ENCODE assay signal across 7 cellular contexts in genomic region chr16:30446203-30446595, GRCh38. TPM values are rescaled to one million over a fixed set of nuclear protein-coding genes. Genes with fewer than 3 reads are reported as not detected.
DNase-seq lines count a peak whose midpoint lies in the region; ATAC-seq, FAIRE-seq and TF ChIP-seq lines count a peak whose summit lies in the region.

No MANE protein-coding gene starts in this region.

- peak overlapping the region; percentile 81 for H3K9ac ChIP-seq in iPS-18a (ENCODE audit: low read length)

- peak overlapping the region; percentile 87 for H3K4me3 ChIP-seq in iPS-18a (ENCODE audit: low read length)

- H3K4me1 Mint-ChIP-seq in HFFc6 (ENCODE audit: low read depth), result peaks cover 23% of the 10 kb centered on the region
- H3K4me1 Mint-ChIP-seq in activated CD8-positive, alpha-beta T cell treated with anti-CD3 and anti-CD28 coated beads, Interleukin-2, amount 10 ng/mL, durations not matched to agents 7 days and 5 days (ENCODE audit: low read depth), result peaks cover 57% of the 10 kb centered on the region
- H3K4me1 Mint-ChIP-seq in stimulated activated memory B cell treated with anti-CD40 and anti-IgM and Interleukin-4, amounts not matched to agents 10 μg/mL and 1 μg/mL and 100 μg/mL, for 72 hours, result peaks cover 45% of the 10 kb centered on the region

- no peaks in the 10 kb centered on the region for H3K27me3 ChIP-seq in iPS-18a (ENCODE audit: control insufficient read depth, insufficient read depth, low read length)

- H3K27ac Mint-ChIP-seq in HFFc6, result peak overlapping the region; percentile 96
- H3K27ac Mint-ChIP-seq in activated CD8-positive, alpha-beta T cell treated with anti-CD3 and anti-CD28 coated beads, Interleukin-2, amount 10 ng/mL, durations not matched to agents 7 days and 5 days, result peak overlapping the region; percentile 94
- H3K27ac Mint-ChIP-seq in stimulated activated memory B cell treated with anti-CD40 and anti-IgM and Interleukin-4, amounts not matched to agents 10 μg/mL and 1 μg/mL and 100 μg/mL, for 72 hours, result peak overlapping the region; percentile 87

- TF ChIP-seq CTCF in HFFc6 (IDR thresholded peaks at IDR 0.05), result no peak

- no peak for FAIRE-seq in GM12892 (lab: Jason Lieb, UNC)

- ATAC-seq in activated CD8-positive, alpha-beta T cell treated with anti-CD3 and anti-CD28 coated beads, Interleukin-2, amount 10 ng/mL, durations not matched to agents 7 days and 5 days, result no peak
- ATAC-seq in stimulated activated memory B cell treated with anti-CD40 and anti-IgM and Interleukin-4, amounts not matched to agents 10 μg/mL and 1 μg/mL and 100 μg/mL, for 72 hours, result no peak
- ATAC-seq in GM21360 (IDR thresholded peaks at IDR 0.05; ENCODE audit: unreplicated experiment), result no peak

- H3K27ac ChIP-seq in iPS-18a (ENCODE audit: low read length), result no peak overlapping the region

- H3K36me3 Mint-ChIP-seq in HFFc6 (ENCODE audit: low read depth), result peaks cover 27% of the 10 kb centered on the region
- peaks cover 27% of the 10 kb centered on the region for H3K36me3 Mint-ChIP-seq in activated CD8-positive, alpha-beta T cell treated with anti-CD3 and anti-CD28 coated beads, Interleukin-2, amount 10 ng/mL, durations not matched to agents 7 days and 5 days (ENCODE audit: low read depth)
- peaks cover 38% of the 10 kb centered on the region for H3K36me3 Mint-ChIP-seq in stimulated activated memory B cell treated with anti-CD40 and anti-IgM and Interleukin-4, amounts not matched to agents 10 μg/mL and 1 μg/mL and 100 μg/mL, for 72 hours

- POLR2A ChIA-PET in activated CD8-positive, alpha-beta T cell treated with anti-CD3 and anti-CD28 coated beads, Interleukin-2, amount 10 ng/mL, durations not matched to agents 7 days and 5 days (lab: Charles Lee), result interaction anchor here (0.6 to 3.8 kb wide), 6 partner anchors 12 to 100 kb away, joined by 3 to 18 read pairs (median 8); partner anchors contain the start of genes DCTPP1 and ITGAL

- peaks cover 4% of the 10 kb centered on the region for H3K9me3 Mint-ChIP-seq in HFFc6
- H3K9me3 Mint-ChIP-seq in activated CD8-positive, alpha-beta T cell treated with anti-CD3 and anti-CD28 coated beads, Interleukin-2, amount 10 ng/mL, durations not matched to agents 7 days and 5 days (ENCODE audit: insufficient read depth), result no peaks in the 10 kb centered on the region
- H3K9me3 Mint-ChIP-seq in stimulated activated memory B cell treated with anti-CD40 and anti-IgM and Interleukin-4, amounts not matched to agents 10 μg/mL and 1 μg/mL and 100 μg/mL, for 72 hours, result peaks cover 3% of the 10 kb centered on the region

- CTCF ChIA-PET in activated CD8-positive, alpha-beta T cell treated with anti-CD3 and anti-CD28 coated beads, Interleukin-2, amount 10 ng/mL, durations not matched to agents 7 days and 5 days (lab: Charles Lee), result interaction anchor here (1.0 to 8.3 kb wide), 4 partner anchors 11 to 170 kb away, joined by 4 to 139 read pairs (median 29); partner anchors contain the start of genes DCTPP1 and ITGAL

- H3K36me3 ChIP-seq in iPS-18a (ENCODE audit: control insufficient read depth, low read depth, low read length), result peaks cover 5% of the 10 kb centered on the region

- no peak for TF ChIP-seq POLR2A in GM12892 (IDR thresholded peaks at IDR 0.05; ENCODE audit: low read depth, low read length)

- H3K9me3 ChIP-seq in iPS-18a (ENCODE audit: control insufficient read depth, low read depth, low read length), result no peaks in the 10 kb centered on the region

- no peaks in the 10 kb centered on the region; the same call in none of the 2 replicates for H3K27me3 Mint-ChIP-seq in HFFc6 (ENCODE audit: insufficient read depth)
- no peaks in the 10 kb centered on the region for H3K27me3 Mint-ChIP-seq in activated CD8-positive, alpha-beta T cell treated with anti-CD3 and anti-CD28 coated beads, Interleukin-2, amount 10 ng/mL, durations not matched to agents 7 days and 5 days (ENCODE audit: low read depth)
- H3K27me3 Mint-ChIP-seq in stimulated activated memory B cell treated with anti-CD40 and anti-IgM and Interleukin-4, amounts not matched to agents 10 μg/mL and 1 μg/mL and 100 μg/mL, for 72 hours, result no peaks in the 10 kb centered on the region

- DNase-seq in HFFc6, result no peak
- no peak for DNase-seq in activated CD8-positive, alpha-beta T cell treated with anti-CD3 and anti-CD28 coated beads, Interleukin-2, amount 10 ng/mL, durations not matched to agents 7 days and 5 days
- DNase-seq in GM12892 (ENCODE audit: insufficient read length), result no peak
- DNase-seq in ecto neural progenitor cell (ENCODE audit: low spot score), result no peak

- H3K4me1 ChIP-seq in iPS-18a (ENCODE audit: control insufficient read depth, low read depth, low read length), result peaks cover 10% of the 10 kb centered on the region

- peak overlapping the region; percentile 89 for H3K4me3 Mint-ChIP-seq in HFFc6
- peak overlapping the region; percentile 90 for H3K4me3 Mint-ChIP-seq in activated CD8-positive, alpha-beta T cell treated with anti-CD3 and anti-CD28 coated beads, Interleukin-2, amount 10 ng/mL, durations not matched to agents 7 days and 5 days
- peak overlapping the region; percentile 90 for H3K4me3 Mint-ChIP-seq in stimulated activated memory B cell treated with anti-CD40 and anti-IgM and Interleukin-4, amounts not matched to agents 10 μg/mL and 1 μg/mL and 100 μg/mL, for 72 hours

RNA-seq across cellular contexts. Expression of gene SEPHS2, which starts 0.5 kb away (rescaled TPM):
- total RNA-seq in HFFc6 (2021; fragmentation: NEBNext Ultra II Directional; extraction: Animal tissue kit (Norgen Biotek cat#: 25700)), result 10 to 100 TPM; 29.7 to 36.7 (median 31.1) TPM
- total RNA-seq in activated CD8-positive, alpha-beta T cell treated with anti-CD3 and anti-CD28 coated beads, Interleukin-2, amount 10 ng/mL, durations not matched to agents 7 days and 5 days, result 10 to 100 TPM; 64.6 to 68.7 TPM
- polyA plus RNA-seq in GM12892 (2012; ENCODE audit: missing spikeins), result 44.8 TPM

RNA-seq across cellular contexts. Expression of gene DCTPP1, which starts 16.4 kb away (rescaled TPM):
- 10 to 100 TPM; 24.9 to 37.9 (median 28.5) TPM for total RNA-seq in HFFc6 (2021; fragmentation: NEBNext Ultra II Directional; extraction: Animal tissue kit (Norgen Biotek cat#: 25700))
- 10 to 100 TPM; 87.3 to 92.8 TPM for total RNA-seq in activated CD8-positive, alpha-beta T cell treated with anti-CD3 and anti-CD28 coated beads, Interleukin-2, amount 10 ng/mL, durations not matched to agents 7 days and 5 days
- polyA plus RNA-seq in GM12892 (2012; ENCODE audit: missing spikeins), result 96.4 TPM

RNA-seq across cellular contexts. Expression of gene ITGAL, which starts 26.3 kb away (rescaled TPM):
- total RNA-seq in HFFc6 (2021; fragmentation: NEBNext Ultra II Directional; extraction: Animal tissue kit (Norgen Biotek cat#: 25700)), result not detected
- total RNA-seq in activated CD8-positive, alpha-beta T cell treated with anti-CD3 and anti-CD28 coated beads, Interleukin-2, amount 10 ng/mL, durations not matched to agents 7 days and 5 days, result 100 to 1,000 TPM; 458 to 471 TPM
- 47.8 TPM for polyA plus RNA-seq in GM12892 (2012; ENCODE audit: missing spikeins)

RNA-seq across cellular contexts. Expression of gene ZNF771, which starts 38.8 kb away (rescaled TPM):
- total RNA-seq in HFFc6 (2021; fragmentation: NEBNext Ultra II Directional; extraction: Animal tissue kit (Norgen Biotek cat#: 25700)), result 10 to 100 TPM; 15.8 to 19.1 (median 16.8) TPM
- 1 to 10 TPM; 3.3 to 3.9 TPM for total RNA-seq in activated CD8-positive, alpha-beta T cell treated with anti-CD3 and anti-CD28 coated beads, Interleukin-2, amount 10 ng/mL, durations not matched to agents 7 days and 5 days
- 1.3 TPM for polyA plus RNA-seq in GM12892 (2012; ENCODE audit: missing spikeins)

RNA-seq across cellular contexts. Expression of gene ZNF48, which starts 51.0 kb away (rescaled TPM):
- total RNA-seq in HFFc6 (2021; fragmentation: NEBNext Ultra II Directional; extraction: Animal tissue kit (Norgen Biotek cat#: 25700)), result 1 to 10 TPM; 5.3 to 7.9 (median 6.1) TPM
- 10 to 100 TPM; 13.5 to 13.8 TPM for total RNA-seq in activated CD8-positive, alpha-beta T cell treated with anti-CD3 and anti-CD28 coated beads, Interleukin-2, amount 10 ng/mL, durations not matched to agents 7 days and 5 days
- polyA plus RNA-seq in GM12892 (2012; ENCODE audit: missing spikeins), result 3.1 TPM

Comparison
In these comparisons a context has a peak if more than half of its experiments do, and no peak if none do; other contexts are left out.
1. RNA of gene ITGAL, which starts 26.3 kb away (total RNA-seq): 458 to 471 TPM in activated CD8-positive, alpha-beta T cell treated with anti-CD3 and anti-CD28 coated beads, Interleukin-2, amount 10 ng/mL, durations not matched to agents 7 days and 5 days; not detected in HFFc6; every median in the first group is over 100 times any median in the second.
2. Peak in every context shown above with its lines, with median percentiles within 50 percentile points of each other: H3K27ac Mint-ChIP-seq and H3K4me3 Mint-ChIP-seq.